ENCODE assay signal across 10 cellular contexts in the genomic region with DNA sequence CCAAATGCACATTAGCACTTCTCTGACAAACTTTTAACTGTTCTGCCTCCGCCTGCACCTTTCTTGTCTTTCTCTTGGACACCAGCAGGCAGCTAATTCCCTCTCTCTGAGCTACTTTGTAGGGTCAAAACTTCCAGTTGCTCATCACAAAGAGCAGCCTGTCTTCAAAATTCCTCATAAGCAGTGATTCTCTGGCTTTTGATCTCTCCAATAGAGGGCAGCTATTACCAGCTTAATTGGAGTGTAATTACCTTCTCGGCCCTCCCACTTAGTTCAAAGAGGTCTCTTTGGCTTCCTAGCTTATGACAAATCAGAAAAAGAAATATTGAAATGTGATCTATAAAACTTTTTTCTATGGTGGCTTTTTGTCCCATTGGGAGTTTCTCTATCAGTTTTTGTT. TPM values are rescaled to one million over a fixed set of nuclear protein-coding genes. Genes with fewer than 3 reads are reported as not detected.
DNase-seq lines count a peak whose midpoint lies in the region; ATAC-seq and TF ChIP-seq lines count a peak whose summit lies in the region.
"Had no signal": no experiment of that assay in that cellular context is flagged by ENCODE, and none has a peak within 500 bp of the region (broad histone marks: within the 10 kb centered on the region; RNA-seq: fewer than 3 reads in every experiment).

No MANE protein-coding gene starts in this region.

- H3K4me3 ChIP-seq in HUES48 (ENCODE audit: low read depth, low read length) (no peak overlapping the region), astrocyte of the cerebellum (ENCODE audit: low read depth, low read length) (no peak overlapping the region), left lung (no peak overlapping the region)

- H3K36me3 ChIP-seq in HUES48 (ENCODE audit: control insufficient read depth, insufficient read depth, low read length), result no peaks in the 10 kb centered on the region
- no peaks in the 10 kb centered on the region for H3K36me3 ChIP-seq in left lung

- no peak overlapping the region for H3K27ac Mint-ChIP-seq in CD4-positive, alpha-beta T cell
- H3K27ac Mint-ChIP-seq: dendritic cell treated with granulocyte-macrophage colony-stimulating factor and Interleukin-4, amounts not matched to agents 40 ng/mL and 50 ng/mL, for 4 days had no signal

- CTCF ChIA-PET in CD4-positive, alpha-beta T cell (lab: Charles Lee), result interaction anchor here (1.1 to 1.4 kb wide), 3 partner anchors 34 to 102 kb away, joined by 3 to 9 read pairs (median 3); no protein-coding TSS in a partner anchor

- H3K9ac ChIP-seq in HUES48 (ENCODE audit: low read depth, low read length), result no peak overlapping the region

- no peaks in the 10 kb centered on the region for H3K36me3 Mint-ChIP-seq in CD4-positive, alpha-beta T cell (ENCODE audit: low read depth)

- POLR2A ChIA-PET in CD4-positive, alpha-beta T cell (lab: Charles Lee), result interaction anchor here (0.6 kb wide), 1 partner anchor 102 kb away, joined by 3 read pairs; no protein-coding TSS in a partner anchor

- H3K27ac ChIP-seq in CD4-positive, alpha-beta T cell (ENCODE audit: low read depth, low read length), result no peak overlapping the region
- H3K27ac ChIP-seq in HUES48 (ENCODE audit: low read depth, low read length), result peak overlapping the region; percentile 14
- H3K27ac ChIP-seq in left lung, result no peak overlapping the region
- no peak overlapping the region for H3K27ac ChIP-seq in substantia nigra (ENCODE audit: low read depth, low read length, poor library complexity, severe bottlenecking)

- H3K27me3 ChIP-seq in CD4-positive, alpha-beta T cell (ENCODE audit: control insufficient read depth, insufficient read depth, low read length), result no peaks in the 10 kb centered on the region
- H3K27me3 ChIP-seq in HUES48 (ENCODE audit: control insufficient read depth, insufficient read depth, low read length) (no peaks in the 10 kb centered on the region), left lung (no peaks in the 10 kb centered on the region)

- no peak for DNase-seq in CD4-positive, alpha-beta T cell
- no peak for DNase-seq in astrocyte of the cerebellum (ENCODE audit: low read depth)
- no peak for DNase-seq in left lung
- no peak for DNase-seq in NCI-H526 (lab: John Stamatoyannopoulos, UW)
- DNase-seq in substantia nigra (lab: John Stamatoyannopoulos, UW), result no peak
- DNase-seq in NCI-H526 treated with DMSO at 0.1 percent for 48 hours (lab: John Stamatoyannopoulos, UW), result no peak
- DNase-seq: activated CD4-positive, CD25-positive, alpha-beta regulatory T cell treated with anti-CD3 and anti-CD28 coated beads, Interleukin-2, amount 50 U/mL, for 72 hours had no signal

- ATAC-seq in CD4-positive, alpha-beta T cell (ENCODE audit: poor library complexity), result no peak
- ATAC-seq in left lung (peak; percentile 67), GM21390 (IDR thresholded peaks at IDR 0.05; ENCODE audit: unreplicated experiment) (no peak)

- H3K27me3 Mint-ChIP-seq in CD4-positive, alpha-beta T cell, result no peaks in the 10 kb centered on the region
- H3K27me3 Mint-ChIP-seq: dendritic cell treated with granulocyte-macrophage colony-stimulating factor and Interleukin-4, amounts not matched to agents 40 ng/mL and 50 ng/mL, for 4 days had no signal

- no peaks in the 10 kb centered on the region for H3K9me3 Mint-ChIP-seq in CD4-positive, alpha-beta T cell
- H3K9me3 Mint-ChIP-seq: dendritic cell treated with granulocyte-macrophage colony-stimulating factor and Interleukin-4, amounts not matched to agents 40 ng/mL and 50 ng/mL, for 4 days had no signal

- peak; percentile 40 for TF ChIP-seq CTCF in CD4-positive, alpha-beta T cell (IDR thresholded peaks at IDR 0.05)
- TF ChIP-seq CTCF in astrocyte of the cerebellum (IDR thresholded peaks at IDR 0.05; ENCODE audit: low read depth, low read length, missing control alignments) (peak; percentile 42), left lung (IDR thresholded peaks at IDR 0.05) (peak; percentile 8 to 17)

- H3K4me1 ChIP-seq in HUES48 (ENCODE audit: control insufficient read depth, insufficient read depth, low read length) (peaks cover 18% of the 10 kb centered on the region), left lung (no peaks in the 10 kb centered on the region)

- H3K9me3 ChIP-seq in CD4-positive, alpha-beta T cell (ENCODE audit: control insufficient read depth, low read length), result no peaks in the 10 kb centered on the region
- H3K9me3 ChIP-seq in HUES48 (ENCODE audit: control insufficient read depth, insufficient read depth, low read length) (no peaks in the 10 kb centered on the region), left lung (no peaks in the 10 kb centered on the region)

- H3K4me1 Mint-ChIP-seq in CD4-positive, alpha-beta T cell (ENCODE audit: low read depth), result peaks cover 4% of the 10 kb centered on the region

- intact Hi-C loops in CD4-positive, alpha-beta T cell (cut with DNase I, micrococcal nuclease), result loop anchor here (1.0 to 2.0 kb wide), 2 partner anchors 57 to 102 kb away; no protein-coding TSS in a partner anchor
- intact Hi-C loops in left lung (cut with DNase I), result no loop called here

- in situ Hi-C loops in astrocyte of the cerebellum (cut with HindIII; ENCODE audit: low sequenced_read_pairs), result no loop called here

- H3K4me3 Mint-ChIP-seq in CD4-positive, alpha-beta T cell, result no peak overlapping the region
- H3K4me3 Mint-ChIP-seq: dendritic cell treated with granulocyte-macrophage colony-stimulating factor and Interleukin-4, amounts not matched to agents 40 ng/mL and 50 ng/mL, for 4 days had no signal

RNA-seq across cellular contexts. Expression of gene RAD23B, which starts 43.6 kb away (rescaled TPM):
- total RNA-seq in CD4-positive, alpha-beta T cell, result 10 to 100 TPM; 63.8 to 68.1 TPM
- 100 to 1,000 TPM; 108 to 142 TPM for total RNA-seq in left lung

Comparison
In these comparisons a context has a peak if more than half of its experiments do, and no peak if none do; other contexts are left out.
1. intact Hi-C loops: an anchor here in CD4-positive, alpha-beta T cell (1.0 to 2.0 kb wide); none called in left lung.